37 cellular contexts compared by ENCODE assay signal in the genomic region with DNA sequence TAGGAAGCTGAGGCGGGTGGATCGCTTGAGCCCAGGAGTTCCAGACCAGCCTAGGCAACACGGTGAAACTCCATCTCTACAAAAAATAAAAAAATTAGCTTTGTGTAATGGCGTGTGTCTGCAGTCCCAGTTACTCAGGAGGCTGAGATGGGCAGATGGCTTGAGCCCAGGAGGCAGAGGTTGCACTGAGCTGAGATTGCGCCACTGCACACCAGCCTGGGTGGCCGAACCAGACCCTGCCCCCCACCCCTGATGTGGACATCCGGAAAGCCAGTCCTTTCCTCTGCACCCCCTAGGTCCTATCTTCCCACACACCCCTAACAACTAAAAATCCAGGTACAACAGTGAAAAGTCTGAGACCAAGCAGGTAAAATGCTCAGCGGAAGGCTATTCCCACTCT.
"Had no signal": no experiment of that assay in that cellular context is flagged by ENCODE, and none has a peak within 500 bp of the region (broad histone marks: within the 10 kb centered on the region; RNA-seq: fewer than 3 reads in every experiment).

No MANE protein-coding gene starts in this region.

- H3K27ac Mint-ChIP-seq: activated naive CD4-positive, alpha-beta T cell treated with anti-CD3 and anti-CD28 coated beads for 36 hours; activated naive CD4-positive, alpha-beta T cell treated with anti-CD3 and anti-CD28 coated beads, Interleukin-2, amount 10 ng/mL, durations not matched to agents 7 days and 5 days; activated naive CD4-positive, alpha-beta T cell treated with anti-CD3 and anti-CD28 coated beads, Interleukin-2, amount 50 U/mL, for 24 hours; activated naive CD4-positive, alpha-beta T cell treated with anti-CD3 and anti-CD28 coated beads, Interleukin-2, amount 50 U/mL, for 72 hours; activated naive CD8-positive, alpha-beta T cell; activated naive CD8-positive, alpha-beta T cell treated with anti-CD3 and anti-CD28 coated beads for 36 hours; activated naive CD8-positive, alpha-beta T cell treated with anti-CD3 and anti-CD28 coated beads, Interleukin-2, amount 10 ng/mL, durations not matched to agents 7 days and 5 days; activated naive CD8-positive, alpha-beta T cell treated with anti-CD3 and anti-CD28 coated beads, Interleukin-2, amount 50 U/mL, for 24 hours; activated T-cell treated with anti-CD3 and anti-CD28 coated beads, Interleukin-2, amount 50 U/mL, for 24 hours; activated T-cell treated with anti-CD3 and anti-CD28 coated beads, Interleukin-2, amount 50 U/mL, for 72 hours; activated T-helper 1 cell treated with anti-CD3 and anti-CD28 coated beads, Interleukin-12 subunit alpha, Interleukin-12 subunit beta, Interleukin-2, Interleukin-4 antibody, amounts not matched to agents 30 ng/mL and 10 ng/mL and 1 ng/mL, durations not matched to agents 14 hours and 24 hours and 36 hours; activated T-helper 17 cell treated with anti-CD3 and anti-CD28 coated beads, Interleukin-2, amount 50 U/mL, for 72 hours; activated T-helper 2 cell treated with anti-CD3 and anti-CD28 coated beads, Interferon-gamma antibody, Interleukin-2, Interleukin-4, amounts not matched to agents 10 μg/mL and 5 μg/mL and 100 μg/mL, durations not matched to agents 14 hours and 24 hours and 36 hours; brain had no signal

- H3K36me3 ChIP-seq: adrenal gland, ascending aorta, brain microvascular endothelial cell, breast epithelium, cardiac muscle cell had no signal

- H3K36me3 Mint-ChIP-seq: activated naive CD4-positive, alpha-beta T cell treated with anti-CD3 and anti-CD28 coated beads, Interleukin-2, amount 10 ng/mL, durations not matched to agents 7 days and 5 days; activated naive CD4-positive, alpha-beta T cell treated with anti-CD3 and anti-CD28 coated beads, Interleukin-2, amount 50 U/mL, for 24 hours; activated naive CD4-positive, alpha-beta T cell treated with anti-CD3 and anti-CD28 coated beads, Interleukin-2, amount 50 U/mL, for 72 hours; activated naive CD8-positive, alpha-beta T cell; activated naive CD8-positive, alpha-beta T cell treated with anti-CD3 and anti-CD28 coated beads for 36 hours; activated naive CD8-positive, alpha-beta T cell treated with anti-CD3 and anti-CD28 coated beads, Interleukin-2, amount 10 ng/mL, durations not matched to agents 7 days and 5 days; brain had no signal

- ATAC-seq: activated naive CD4-positive, alpha-beta T cell treated with anti-CD3 and anti-CD28 coated beads, Interleukin-2, amount 50 U/mL, for 72 hours; activated naive CD8-positive, alpha-beta T cell treated with anti-CD3 and anti-CD28 coated beads, Interleukin-2, amount 50 U/mL, for 24 hours; activated T-cell treated with anti-CD3 and anti-CD28 coated beads, Interleukin-2, amount 50 U/mL, for 4 hours; activated T-cell treated with anti-CD3 and anti-CD28 coated beads, Interleukin-2, amount 50 U/mL, for 72 hours; activated T-helper 17 cell treated with anti-CD3 and anti-CD28 coated beads, Interleukin-2, amount 50 U/mL, for 72 hours; body of pancreas had no signal

- H3K4me1 ChIP-seq: ascending aorta, breast epithelium had no signal

- H3K27me3 Mint-ChIP-seq: activated naive CD4-positive, alpha-beta T cell treated with anti-CD3 and anti-CD28 coated beads, Interleukin-2, amount 10 ng/mL, durations not matched to agents 7 days and 5 days had no signal

- H3K27ac ChIP-seq: adrenal gland, ascending aorta, body of pancreas, brain microvascular endothelial cell, breast epithelium, cardiac muscle cell had no signal

- DNase-seq: activated effector memory CD4-positive, alpha-beta T cell treated with anti-CD3 and anti-CD28 coated beads, Interleukin-2, amount 50 U/mL, for 16 hours; activated effector memory CD4-positive, alpha-beta T cell treated with Interleukin-2 at 50 U/mL for 16 hours; activated gamma-delta T cell; activated gamma-delta T cell treated with Interleukin-2 at 50 U/mL for 16 hours; activated naive CD4-positive, alpha-beta T cell; activated naive CD4-positive, alpha-beta T cell treated with anti-CD3 and anti-CD28 coated beads for 36 hours; activated naive CD4-positive, alpha-beta T cell treated with anti-CD3 and anti-CD28 coated beads, Interleukin-2, amount 10 ng/mL, durations not matched to agents 7 days and 5 days; activated naive CD4-positive, alpha-beta T cell treated with anti-CD3 and anti-CD28 coated beads, Interleukin-2, amount 50 U/mL, for 16 hours; activated naive CD4-positive, alpha-beta T cell treated with Interleukin-2 at 50 U/mL for 16 hours; activated naive CD8-positive, alpha-beta T cell treated with anti-CD3 and anti-CD28 coated beads for 36 hours; activated naive CD8-positive, alpha-beta T cell treated with anti-CD3 and anti-CD28 coated beads, Interleukin-2, amount 10 ng/mL, durations not matched to agents 7 days and 5 days; activated naive CD8-positive, alpha-beta T cell treated with anti-CD3 and anti-CD28 coated beads, Interleukin-2, amount 50 U/mL, for 24 hours; activated T-cell treated with anti-CD3 and anti-CD28 coated beads, Interleukin-2, amount 50 U/mL, for 24 hours; activated T-cell treated with anti-CD3 and anti-CD28 coated beads, Interleukin-2, amount 50 U/mL, for 4 hours; activated T-cell treated with anti-CD3 and anti-CD28 coated beads, Interleukin-2, amount 50 U/mL, for 48 hours; activated T-cell treated with anti-CD3 and anti-CD28 coated beads, Interleukin-2, amount 50 U/mL, for 72 hours; adrenal gland; amniotic stem cell; amygdala; anterior cingulate cortex; aorta; body of pancreas; brain microvascular endothelial cell; caudate nucleus; central memory CD4-positive, alpha-beta T cell; cerebellar nuclear complex had no signal

- H3K4me3 ChIP-seq: adrenal gland, ascending aorta, body of pancreas, breast epithelium, cardiac muscle cell had no signal

- H3K4me3 Mint-ChIP-seq: activated naive CD4-positive, alpha-beta T cell treated with anti-CD3 and anti-CD28 coated beads for 36 hours; activated naive CD4-positive, alpha-beta T cell treated with anti-CD3 and anti-CD28 coated beads, Interleukin-2, amount 10 ng/mL, durations not matched to agents 7 days and 5 days; activated naive CD4-positive, alpha-beta T cell treated with anti-CD3 and anti-CD28 coated beads, Interleukin-2, amount 50 U/mL, for 24 hours; activated naive CD8-positive, alpha-beta T cell; activated naive CD8-positive, alpha-beta T cell treated with anti-CD3 and anti-CD28 coated beads for 36 hours; activated naive CD8-positive, alpha-beta T cell treated with anti-CD3 and anti-CD28 coated beads, Interleukin-2, amount 10 ng/mL, durations not matched to agents 7 days and 5 days; activated naive CD8-positive, alpha-beta T cell treated with anti-CD3 and anti-CD28 coated beads, Interleukin-2, amount 50 U/mL, for 24 hours; activated T-cell treated with anti-CD3 and anti-CD28 coated beads, Interleukin-2, amount 50 U/mL, for 24 hours; activated T-cell treated with anti-CD3 and anti-CD28 coated beads, Interleukin-2, amount 50 U/mL, for 4 hours; activated T-cell treated with anti-CD3 and anti-CD28 coated beads, Interleukin-2, amount 50 U/mL, for 72 hours; activated T-helper 1 cell treated with anti-CD3 and anti-CD28 coated beads, Interleukin-12 subunit alpha, Interleukin-12 subunit beta, Interleukin-2, Interleukin-4 antibody, amounts not matched to agents 30 ng/mL and 10 ng/mL and 1 ng/mL, durations not matched to agents 14 hours and 24 hours and 36 hours; activated T-helper 17 cell treated with anti-CD3 and anti-CD28 coated beads, Interleukin-2, amount 50 U/mL, for 72 hours; brain; central memory CD8-positive, alpha-beta T cell had no signal

- H3K9me3 ChIP-seq: adrenal gland, ascending aorta, body of pancreas, breast epithelium had no signal

- H3K27me3 ChIP-seq: ascending aorta, brain microvascular endothelial cell, breast epithelium, cardiac muscle cell had no signal

- H3K9me3 Mint-ChIP-seq: activated naive CD4-positive, alpha-beta T cell treated with anti-CD3 and anti-CD28 coated beads for 36 hours; activated naive CD4-positive, alpha-beta T cell treated with anti-CD3 and anti-CD28 coated beads, Interleukin-2, amount 10 ng/mL, durations not matched to agents 7 days and 5 days; activated naive CD4-positive, alpha-beta T cell treated with anti-CD3 and anti-CD28 coated beads, Interleukin-2, amount 50 U/mL, for 24 hours; activated naive CD4-positive, alpha-beta T cell treated with anti-CD3 and anti-CD28 coated beads, Interleukin-2, amount 50 U/mL, for 72 hours; activated naive CD8-positive, alpha-beta T cell treated with anti-CD3 and anti-CD28 coated beads for 36 hours; activated naive CD8-positive, alpha-beta T cell treated with anti-CD3 and anti-CD28 coated beads, Interleukin-2, amount 10 ng/mL, durations not matched to agents 7 days and 5 days; activated naive CD8-positive, alpha-beta T cell treated with anti-CD3 and anti-CD28 coated beads, Interleukin-2, amount 50 U/mL, for 24 hours; activated T-cell treated with anti-CD3 and anti-CD28 coated beads, Interleukin-2, amount 50 U/mL, for 24 hours; activated T-cell treated with anti-CD3 and anti-CD28 coated beads, Interleukin-2, amount 50 U/mL, for 4 hours; activated T-cell treated with anti-CD3 and anti-CD28 coated beads, Interleukin-2, amount 50 U/mL, for 72 hours; activated T-helper 1 cell treated with anti-CD3 and anti-CD28 coated beads, Interleukin-12 subunit alpha, Interleukin-12 subunit beta, Interleukin-2, Interleukin-4 antibody, amounts not matched to agents 30 ng/mL and 10 ng/mL and 1 ng/mL, durations not matched to agents 14 hours and 24 hours and 36 hours; activated T-helper 17 cell treated with anti-CD3 and anti-CD28 coated beads, Interleukin-2, amount 50 U/mL, for 72 hours; activated T-helper 2 cell treated with anti-CD3 and anti-CD28 coated beads, Interferon-gamma antibody, Interleukin-2, Interleukin-4, amounts not matched to agents 10 μg/mL and 5 μg/mL and 100 μg/mL, durations not matched to agents 14 hours and 24 hours and 36 hours; brain; central memory CD8-positive, alpha-beta T cell had no signal

- H3K4me1 Mint-ChIP-seq: activated naive CD4-positive, alpha-beta T cell treated with anti-CD3 and anti-CD28 coated beads, Interleukin-2, amount 10 ng/mL, durations not matched to agents 7 days and 5 days; activated naive CD4-positive, alpha-beta T cell treated with anti-CD3 and anti-CD28 coated beads, Interleukin-2, amount 50 U/mL, for 24 hours; activated naive CD8-positive, alpha-beta T cell treated with anti-CD3 and anti-CD28 coated beads for 36 hours; activated naive CD8-positive, alpha-beta T cell treated with anti-CD3 and anti-CD28 coated beads, Interleukin-2, amount 50 U/mL, for 24 hours; activated T-helper 17 cell treated with anti-CD3 and anti-CD28 coated beads, Interleukin-2, amount 50 U/mL, for 72 hours; central memory CD8-positive, alpha-beta T cell had no signal
